ENCODE assay signal across 1 cellular context in genomic region chr7:23474098-23474828, GRCh38.
TF ChIP-seq lines count a peak whose summit lies in the region.

No MANE protein-coding gene starts in this region.

TF ChIP-seq in H1, 55 proteins besides CTCF, POLR2A, EP300 and RAD21:
- TF ChIP-seq TCF12 (IDR thresholded peaks at IDR 0.05; ENCODE audit: low read depth, low read length) = no peak; the same call in 1 of the 2 replicates
- TF ChIP-seq RNF2 (IDR thresholded peaks at IDR 0.05; ENCODE audit: borderline replicate concordance, low read depth, low read length, missing control alignments, poor library complexity, severe bottlenecking) = no peak
- peak; percentile 56; the same call in 1 of the 2 replicates for TF ChIP-seq EGR1 (IDR thresholded peaks at IDR 0.05; ENCODE audit: borderline replicate concordance, low read depth, low read length)
- TF ChIP-seq YY1 (IDR thresholded peaks at IDR 0.05; ENCODE audit: low read depth, low read length) = peak; percentile 85
- 0 out of 2 replicates have a peak, but pooled peaks have one; percentile 11 for TF ChIP-seq TEAD4 (IDR thresholded peaks at IDR 0.05; ENCODE audit: low read depth, low read length)
- TF ChIP-seq NANOG (IDR thresholded peaks at IDR 0.05; ENCODE audit: insufficient read depth, low read depth, low read length, poor library complexity, severe bottlenecking) = no peak
- peak; percentile 31; the same call in 1 of the 2 replicates for TF ChIP-seq SP4 (IDR thresholded peaks at IDR 0.05; ENCODE audit: low read length)
- no peak for TF ChIP-seq ZNF274 (IDR thresholded peaks at IDR 0.05; ENCODE audit: borderline replicate concordance, extremely low read depth, low read length)
- TF ChIP-seq BCL11A (IDR thresholded peaks at IDR 0.05; ENCODE audit: low read depth in 2 of 2, low read length in 2 of 2) = no peak
- no peak for TF ChIP-seq JUND (IDR thresholded peaks at IDR 0.05; ENCODE audit: low read length)
- no peak for TF ChIP-seq SIRT6 (IDR thresholded peaks at IDR 0.05; ENCODE audit: low read length)
- TF ChIP-seq ASH2L (IDR thresholded peaks at IDR 0.05; ENCODE audit: low read length) = peak; percentile 82
- TF ChIP-seq SAP30 (IDR thresholded peaks at IDR 0.05; ENCODE audit: insufficient read depth, insufficient replicate concordance, low read length) = no peak
- no peak for TF ChIP-seq KDM5A (IDR thresholded peaks at IDR 0.05; ENCODE audit: low read length)
- no peak for TF ChIP-seq SP2 (IDR thresholded peaks at IDR 0.05; ENCODE audit: low read length)
- TF ChIP-seq TAF7 (optimal IDR thresholded peaks at IDR 0.05; ENCODE audit: borderline replicate concordance, low read depth, low read length) = peak; percentile 61
- TF ChIP-seq CEBPB (IDR thresholded peaks at IDR 0.05; ENCODE audit: low read depth, low read length) = peak; percentile 95
- TF ChIP-seq BRCA1 (IDR thresholded peaks at IDR 0.05; ENCODE audit: low read depth, low read length) = no peak
- TF ChIP-seq, protein P1, sequence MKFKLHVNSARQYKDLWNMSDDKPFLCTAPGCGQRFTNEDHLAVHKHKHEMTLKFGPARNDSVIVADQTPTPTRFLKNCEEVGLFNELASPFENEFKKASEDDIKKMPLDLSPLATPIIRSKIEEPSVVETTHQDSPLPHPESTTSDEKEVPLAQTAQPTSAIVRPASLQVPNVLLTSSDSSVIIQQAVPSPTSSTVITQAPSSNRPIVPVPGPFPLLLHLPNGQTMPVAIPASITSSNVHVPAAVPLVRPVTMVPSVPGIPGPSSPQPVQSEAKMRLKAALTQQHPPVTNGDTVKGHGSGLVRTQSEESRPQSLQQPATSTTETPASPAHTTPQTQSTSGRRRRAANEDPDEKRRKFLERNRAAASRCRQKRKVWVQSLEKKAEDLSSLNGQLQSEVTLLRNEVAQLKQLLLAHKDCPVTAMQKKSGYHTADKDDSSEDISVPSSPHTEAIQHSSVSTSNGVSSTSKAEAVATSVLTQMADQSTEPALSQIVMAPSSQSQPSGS (IDR thresholded peaks at IDR 0.05; ENCODE audit: low read length) = no peak
- TF ChIP-seq SRF (IDR thresholded peaks at IDR 0.05; ENCODE audit: low read depth, low read length) = no peak
- peak; percentile 85 for TF ChIP-seq RBBP5 (IDR thresholded peaks at IDR 0.05; ENCODE audit: borderline replicate concordance, low read depth, low read length)
- TF ChIP-seq, protein P2, sequence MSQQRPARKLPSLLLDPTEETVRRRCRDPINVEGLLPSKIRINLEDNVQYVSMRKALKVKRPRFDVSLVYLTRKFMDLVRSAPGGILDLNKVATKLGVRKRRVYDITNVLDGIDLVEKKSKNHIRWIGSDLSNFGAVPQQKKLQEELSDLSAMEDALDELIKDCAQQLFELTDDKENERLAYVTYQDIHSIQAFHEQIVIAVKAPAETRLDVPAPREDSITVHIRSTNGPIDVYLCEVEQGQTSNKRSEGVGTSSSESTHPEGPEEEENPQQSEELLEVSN (IDR thresholded peaks at IDR 0.05) = peak; percentile 75
- no peak for TF ChIP-seq CBX5 (IDR thresholded peaks at IDR 0.05; ENCODE audit: low read depth, low read length)
- no peak; the same call in none of the 2 replicates for TF ChIP-seq CHD2 (IDR thresholded peaks at IDR 0.05; ENCODE audit: low read length)
- TF ChIP-seq SIX5 (IDR thresholded peaks at IDR 0.05; ENCODE audit: low read depth, low read length) = no peak
- TF ChIP-seq HDAC6 (IDR thresholded peaks at IDR 0.05; ENCODE audit: low read depth, low read length) = no peak
- TF ChIP-seq TBP (IDR thresholded peaks at IDR 0.05; ENCODE audit: low read depth, low read length) = peak; percentile 75
- peak; percentile 56 for TF ChIP-seq CTBP2 (IDR thresholded peaks at IDR 0.05; ENCODE audit: borderline replicate concordance, insufficient read depth, insufficient read length, low read length)
- TF ChIP-seq, protein P3, sequence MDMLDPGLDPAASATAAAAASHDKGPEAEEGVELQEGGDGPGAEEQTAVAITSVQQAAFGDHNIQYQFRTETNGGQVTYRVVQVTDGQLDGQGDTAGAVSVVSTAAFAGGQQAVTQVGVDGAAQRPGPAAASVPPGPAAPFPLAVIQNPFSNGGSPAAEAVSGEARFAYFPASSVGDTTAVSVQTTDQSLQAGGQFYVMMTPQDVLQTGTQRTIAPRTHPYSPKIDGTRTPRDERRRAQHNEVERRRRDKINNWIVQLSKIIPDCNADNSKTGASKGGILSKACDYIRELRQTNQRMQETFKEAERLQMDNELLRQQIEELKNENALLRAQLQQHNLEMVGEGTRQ (IDR thresholded peaks at IDR 0.05; ENCODE audit: low read length) = no peak
- no peak for TF ChIP-seq CBX8 (IDR thresholded peaks at IDR 0.05; ENCODE audit: borderline replicate concordance, low read depth, low read length)
- no peak for TF ChIP-seq JUN (IDR thresholded peaks at IDR 0.05; ENCODE audit: low read depth, low read length)
- TF ChIP-seq, protein P4, sequence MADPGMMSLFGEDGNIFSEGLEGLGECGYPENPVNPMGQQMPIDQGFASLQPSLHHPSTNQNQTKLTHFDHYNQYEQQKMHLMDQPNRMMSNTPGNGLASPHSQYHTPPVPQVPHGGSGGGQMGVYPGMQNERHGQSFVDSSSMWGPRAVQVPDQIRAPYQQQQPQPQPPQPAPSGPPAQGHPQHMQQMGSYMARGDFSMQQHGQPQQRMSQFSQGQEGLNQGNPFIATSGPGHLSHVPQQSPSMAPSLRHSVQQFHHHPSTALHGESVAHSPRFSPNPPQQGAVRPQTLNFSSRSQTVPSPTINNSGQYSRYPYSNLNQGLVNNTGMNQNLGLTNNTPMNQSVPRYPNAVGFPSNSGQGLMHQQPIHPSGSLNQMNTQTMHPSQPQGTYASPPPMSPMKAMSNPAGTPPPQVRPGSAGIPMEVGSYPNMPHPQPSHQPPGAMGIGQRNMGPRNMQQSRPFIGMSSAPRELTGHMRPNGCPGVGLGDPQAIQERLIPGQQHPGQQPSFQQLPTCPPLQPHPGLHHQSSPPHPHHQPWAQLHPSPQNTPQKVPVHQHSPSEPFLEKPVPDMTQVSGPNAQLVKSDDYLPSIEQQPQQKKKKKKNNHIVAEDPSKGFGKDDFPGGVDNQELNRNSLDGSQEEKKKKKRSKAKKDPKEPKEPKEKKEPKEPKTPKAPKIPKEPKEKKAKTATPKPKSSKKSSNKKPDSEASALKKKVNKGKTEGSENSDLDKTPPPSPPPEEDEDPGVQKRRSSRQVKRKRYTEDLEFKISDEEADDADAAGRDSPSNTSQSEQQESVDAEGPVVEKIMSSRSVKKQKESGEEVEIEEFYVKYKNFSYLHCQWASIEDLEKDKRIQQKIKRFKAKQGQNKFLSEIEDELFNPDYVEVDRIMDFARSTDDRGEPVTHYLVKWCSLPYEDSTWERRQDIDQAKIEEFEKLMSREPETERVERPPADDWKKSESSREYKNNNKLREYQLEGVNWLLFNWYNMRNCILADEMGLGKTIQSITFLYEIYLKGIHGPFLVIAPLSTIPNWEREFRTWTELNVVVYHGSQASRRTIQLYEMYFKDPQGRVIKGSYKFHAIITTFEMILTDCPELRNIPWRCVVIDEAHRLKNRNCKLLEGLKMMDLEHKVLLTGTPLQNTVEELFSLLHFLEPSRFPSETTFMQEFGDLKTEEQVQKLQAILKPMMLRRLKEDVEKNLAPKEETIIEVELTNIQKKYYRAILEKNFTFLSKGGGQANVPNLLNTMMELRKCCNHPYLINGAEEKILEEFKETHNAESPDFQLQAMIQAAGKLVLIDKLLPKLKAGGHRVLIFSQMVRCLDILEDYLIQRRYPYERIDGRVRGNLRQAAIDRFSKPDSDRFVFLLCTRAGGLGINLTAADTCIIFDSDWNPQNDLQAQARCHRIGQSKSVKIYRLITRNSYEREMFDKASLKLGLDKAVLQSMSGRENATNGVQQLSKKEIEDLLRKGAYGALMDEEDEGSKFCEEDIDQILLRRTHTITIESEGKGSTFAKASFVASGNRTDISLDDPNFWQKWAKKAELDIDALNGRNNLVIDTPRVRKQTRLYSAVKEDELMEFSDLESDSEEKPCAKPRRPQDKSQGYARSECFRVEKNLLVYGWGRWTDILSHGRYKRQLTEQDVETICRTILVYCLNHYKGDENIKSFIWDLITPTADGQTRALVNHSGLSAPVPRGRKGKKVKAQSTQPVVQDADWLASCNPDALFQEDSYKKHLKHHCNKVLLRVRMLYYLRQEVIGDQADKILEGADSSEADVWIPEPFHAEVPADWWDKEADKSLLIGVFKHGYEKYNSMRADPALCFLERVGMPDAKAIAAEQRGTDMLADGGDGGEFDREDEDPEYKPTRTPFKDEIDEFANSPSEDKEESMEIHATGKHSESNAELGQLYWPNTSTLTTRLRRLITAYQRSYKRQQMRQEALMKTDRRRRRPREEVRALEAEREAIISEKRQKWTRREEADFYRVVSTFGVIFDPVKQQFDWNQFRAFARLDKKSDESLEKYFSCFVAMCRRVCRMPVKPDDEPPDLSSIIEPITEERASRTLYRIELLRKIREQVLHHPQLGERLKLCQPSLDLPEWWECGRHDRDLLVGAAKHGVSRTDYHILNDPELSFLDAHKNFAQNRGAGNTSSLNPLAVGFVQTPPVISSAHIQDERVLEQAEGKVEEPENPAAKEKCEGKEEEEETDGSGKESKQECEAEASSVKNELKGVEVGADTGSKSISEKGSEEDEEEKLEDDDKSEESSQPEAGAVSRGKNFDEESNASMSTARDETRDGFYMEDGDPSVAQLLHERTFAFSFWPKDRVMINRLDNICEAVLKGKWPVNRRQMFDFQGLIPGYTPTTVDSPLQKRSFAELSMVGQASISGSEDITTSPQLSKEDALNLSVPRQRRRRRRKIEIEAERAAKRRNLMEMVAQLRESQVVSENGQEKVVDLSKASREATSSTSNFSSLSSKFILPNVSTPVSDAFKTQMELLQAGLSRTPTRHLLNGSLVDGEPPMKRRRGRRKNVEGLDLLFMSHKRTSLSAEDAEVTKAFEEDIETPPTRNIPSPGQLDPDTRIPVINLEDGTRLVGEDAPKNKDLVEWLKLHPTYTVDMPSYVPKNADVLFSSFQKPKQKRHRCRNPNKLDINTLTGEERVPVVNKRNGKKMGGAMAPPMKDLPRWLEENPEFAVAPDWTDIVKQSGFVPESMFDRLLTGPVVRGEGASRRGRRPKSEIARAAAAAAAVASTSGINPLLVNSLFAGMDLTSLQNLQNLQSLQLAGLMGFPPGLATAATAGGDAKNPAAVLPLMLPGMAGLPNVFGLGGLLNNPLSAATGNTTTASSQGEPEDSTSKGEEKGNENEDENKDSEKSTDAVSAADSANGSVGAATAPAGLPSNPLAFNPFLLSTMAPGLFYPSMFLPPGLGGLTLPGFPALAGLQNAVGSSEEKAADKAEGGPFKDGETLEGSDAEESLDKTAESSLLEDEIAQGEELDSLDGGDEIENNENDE (IDR thresholded peaks at IDR 0.05; ENCODE audit: insufficient replicate concordance, low read length) = no peak
- TF ChIP-seq RXRA (IDR thresholded peaks at IDR 0.05; ENCODE audit: insufficient read depth, low read depth, low read length) = no peak
- TF ChIP-seq BACH1 (IDR thresholded peaks at IDR 0.05; ENCODE audit: low read length) = peak; percentile 90
- peak; percentile 92 for TF ChIP-seq POLR2AphosphoS5 (IDR thresholded peaks at IDR 0.05; ENCODE audit: low read depth, low read length)
- no peak for TF ChIP-seq POU5F1 (IDR thresholded peaks at IDR 0.05; ENCODE audit: low read depth, low read length)
- peak; percentile 24; the same call in 1 of the 2 replicates for TF ChIP-seq CREB1 (IDR thresholded peaks at IDR 0.05)
- TF ChIP-seq NRF1 (IDR thresholded peaks at IDR 0.05; ENCODE audit: low read depth, low read length) = no peak
- TF ChIP-seq MAX (IDR thresholded peaks at IDR 0.05) = peak; percentile 98
- TF ChIP-seq KDM4A (IDR thresholded peaks at IDR 0.05; ENCODE audit: low read depth, low read length, severe bottlenecking) = no peak
- no peak for TF ChIP-seq EZH2 (IDR thresholded peaks at IDR 0.05; ENCODE audit: low read depth, low read length, severe bottlenecking)
- no peak for TF ChIP-seq ATF3 (IDR thresholded peaks at IDR 0.05; ENCODE audit: insufficient read depth, low read depth, low read length)
- TF ChIP-seq GTF2F1 (IDR thresholded peaks at IDR 0.05; ENCODE audit: borderline replicate concordance, low read depth, low read length) = no peak; the same call in 1 of the 2 replicates
- peak in 1 of 2 experiments; percentile 30; a peak in 1 of 4 replicates for TF ChIP-seq SIN3A (conservative IDR thresholded peaks at IDR 0.05 in 1 of 2, IDR thresholded peaks at IDR 0.05 in 1 of 2; ENCODE audit: low read depth in 1 of 2, low read length in 2 of 2)
- TF ChIP-seq HDAC2 (IDR thresholded peaks at IDR 0.05; ENCODE audit: borderline replicate concordance in 1 of 2, low read depth in 2 of 2, low read length in 2 of 2) = peak in 1 of 2 experiments; percentile 91; a peak in 3 of 4 replicates
- TF ChIP-seq CHD1 (IDR thresholded peaks at IDR 0.05; ENCODE audit: low read depth, low read length) = no peak
- TF ChIP-seq GABPA (IDR thresholded peaks at IDR 0.05; ENCODE audit: borderline replicate concordance, insufficient read depth, low read length) = no peak
- TF ChIP-seq RFX5 (IDR thresholded peaks at IDR 0.05; ENCODE audit: borderline replicate concordance, low read depth, low read length) = no peak
- TF ChIP-seq FOSL1 (IDR thresholded peaks at IDR 0.05; ENCODE audit: insufficient read depth, low read depth, low read length) = no peak
- TF ChIP-seq SUZ12 (IDR thresholded peaks at IDR 0.05; ENCODE audit: low read length) = no peak; the same call in 1 of the 2 replicates
- no peak for TF ChIP-seq KDM1A (IDR thresholded peaks at IDR 0.05; ENCODE audit: borderline replicate concordance, low read length)
- TF ChIP-seq MAFK (IDR thresholded peaks at IDR 0.05; ENCODE audit: low read depth, low read length) = no peak
- TF ChIP-seq SP1 (IDR thresholded peaks at IDR 0.05; ENCODE audit: low read depth, low read length) = peak; percentile 73
- no peak; the same call in none of the 2 replicates for TF ChIP-seq TAF1 (IDR thresholded peaks at IDR 0.05; ENCODE audit: low read depth, low read length)
- peak; percentile 81 for TF ChIP-seq PHF8 (conservative IDR thresholded peaks at IDR 0.05; ENCODE audit: low read depth, low read length)
